In genomic region chr6:21003780-21004541, GRCh38 we compare ENCODE assay signal across 8 cellular contexts.
DNase-seq lines count a peak whose midpoint lies in the region; ATAC-seq and FAIRE-seq lines count a peak whose summit lies in the region.

No MANE protein-coding gene starts in this region.

- POLR2A ChIA-PET in CD8-positive, alpha-beta memory T cell (lab: Charles Lee): no interaction called here

- H3K9me3 ChIP-seq in CD8-positive, alpha-beta memory T cell (ENCODE audit: low read length): no peaks in the 10 kb centered on the region

- H3K36me3 Mint-ChIP-seq in activated naive CD4-positive, alpha-beta T cell treated with anti-CD3 and anti-CD28 coated beads, Interleukin-2, amount 50 U/mL, for 72 hours: peaks cover 16 to 28% of the 10 kb centered on the region in 2 donors
- peaks cover 28 to 57% (median 54%) of the 10 kb centered on the region in 3 donors for H3K36me3 Mint-ChIP-seq in CD8-positive, alpha-beta memory T cell
- peaks cover 49% of the 10 kb centered on the region for H3K36me3 Mint-ChIP-seq in activated naive CD4-positive, alpha-beta T cell treated with anti-CD3 and anti-CD28 coated beads for 36 hours (ENCODE audit: low read depth)
- peaks cover 16 to 21% of the 10 kb centered on the region in 2 donors for H3K36me3 Mint-ChIP-seq in activated T-cell treated with anti-CD3 and anti-CD28 coated beads, Interleukin-2, amount 50 U/mL, for 72 hours (ENCODE audit: insufficient read depth in 2 of 2)

- DNase-seq in ELR (ENCODE audit: low read depth): peak; percentile 82
- DNase-seq in HTR-8/SVneo (ENCODE audit: insufficient read length, low spot score): peak; percentile 30
- DNase-seq in dermis blood vessel endothelial cell: peak; percentile 80
- DNase-seq in activated naive CD4-positive, alpha-beta T cell treated with anti-CD3 and anti-CD28 coated beads, Interleukin-2, amount 50 U/mL, for 72 hours (ENCODE audit: low spot score in 2 of 2): no peak
- no peak for DNase-seq in CD8-positive, alpha-beta memory T cell
- no peak for DNase-seq in activated naive CD4-positive, alpha-beta T cell treated with anti-CD3 and anti-CD28 coated beads for 36 hours
- DNase-seq in activated T-cell treated with anti-CD3 and anti-CD28 coated beads, Interleukin-2, amount 50 U/mL, for 72 hours: no peak

- peaks cover 0 to 12% of the 10 kb centered on the region in 2 donors for H3K9me3 Mint-ChIP-seq in activated naive CD4-positive, alpha-beta T cell treated with anti-CD3 and anti-CD28 coated beads, Interleukin-2, amount 50 U/mL, for 72 hours
- no peaks in the 10 kb centered on the region for H3K9me3 Mint-ChIP-seq in CD8-positive, alpha-beta memory T cell
- peaks cover 5% of the 10 kb centered on the region for H3K9me3 Mint-ChIP-seq in activated naive CD4-positive, alpha-beta T cell treated with anti-CD3 and anti-CD28 coated beads for 36 hours
- H3K9me3 Mint-ChIP-seq in activated T-cell treated with anti-CD3 and anti-CD28 coated beads, Interleukin-2, amount 50 U/mL, for 72 hours: peaks cover 2 to 7% of the 10 kb centered on the region in 2 donors

- peak; percentile 83 for ATAC-seq in GM21717 (IDR thresholded peaks at IDR 0.05; ENCODE audit: unreplicated experiment)
- no peak for ATAC-seq in activated naive CD4-positive, alpha-beta T cell treated with anti-CD3 and anti-CD28 coated beads, Interleukin-2, amount 50 U/mL, for 72 hours
- ATAC-seq in activated T-cell treated with anti-CD3 and anti-CD28 coated beads, Interleukin-2, amount 50 U/mL, for 72 hours (replicated peaks in 1 of 2): no peak

- H3K4me3 ChIP-seq in CD8-positive, alpha-beta memory T cell (ENCODE audit: low read length): no peak overlapping the region

- H3K27me3 Mint-ChIP-seq in CD8-positive, alpha-beta memory T cell: no peaks in the 10 kb centered on the region
- H3K27me3 Mint-ChIP-seq in activated naive CD4-positive, alpha-beta T cell treated with anti-CD3 and anti-CD28 coated beads for 36 hours (ENCODE audit: low read depth): no peaks in the 10 kb centered on the region
- no peaks in the 10 kb centered on the region for H3K27me3 Mint-ChIP-seq in activated T-cell treated with anti-CD3 and anti-CD28 coated beads, Interleukin-2, amount 50 U/mL, for 72 hours (ENCODE audit: low read depth)

- no peak overlapping the region for H3K27ac ChIP-seq in CD8-positive, alpha-beta memory T cell (ENCODE audit: low read depth, low read length)

- H3K4me1 Mint-ChIP-seq in CD8-positive, alpha-beta memory T cell: no peaks in the 10 kb centered on the region
- no peaks in the 10 kb centered on the region for H3K4me1 Mint-ChIP-seq in activated naive CD4-positive, alpha-beta T cell treated with anti-CD3 and anti-CD28 coated beads for 36 hours (ENCODE audit: low read depth)
- peaks cover 8% of the 10 kb centered on the region for H3K4me1 Mint-ChIP-seq in activated T-cell treated with anti-CD3 and anti-CD28 coated beads, Interleukin-2, amount 50 U/mL, for 72 hours (ENCODE audit: low read depth)

- CTCF ChIA-PET in CD8-positive, alpha-beta memory T cell (lab: Charles Lee): no interaction called here
- CTCF ChIA-PET in activated naive CD4-positive, alpha-beta T cell treated with anti-CD3 and anti-CD28 coated beads for 36 hours (lab: Charles Lee): no interaction called here

- no peaks in the 10 kb centered on the region for H3K4me1 ChIP-seq in CD8-positive, alpha-beta memory T cell (ENCODE audit: insufficient read depth, low read length)

- H3K27ac Mint-ChIP-seq in activated naive CD4-positive, alpha-beta T cell treated with anti-CD3 and anti-CD28 coated beads, Interleukin-2, amount 50 U/mL, for 72 hours: no peak overlapping the region
- no peak overlapping the region for H3K27ac Mint-ChIP-seq in CD8-positive, alpha-beta memory T cell
- H3K27ac Mint-ChIP-seq in activated naive CD4-positive, alpha-beta T cell treated with anti-CD3 and anti-CD28 coated beads for 36 hours: no peak overlapping the region
- H3K27ac Mint-ChIP-seq in activated T-cell treated with anti-CD3 and anti-CD28 coated beads, Interleukin-2, amount 50 U/mL, for 72 hours: no peak overlapping the region

- H3K27me3 ChIP-seq in CD8-positive, alpha-beta memory T cell (ENCODE audit: insufficient read depth, low read length, poor library complexity, severe bottlenecking): no peaks in the 10 kb centered on the region

- H3K36me3 ChIP-seq in CD8-positive, alpha-beta memory T cell (ENCODE audit: insufficient read depth, low read length): no peaks in the 10 kb centered on the region

- no peak overlapping the region for H3K4me3 Mint-ChIP-seq in CD8-positive, alpha-beta memory T cell
- H3K4me3 Mint-ChIP-seq in activated naive CD4-positive, alpha-beta T cell treated with anti-CD3 and anti-CD28 coated beads for 36 hours: no peak overlapping the region
- H3K4me3 Mint-ChIP-seq in activated T-cell treated with anti-CD3 and anti-CD28 coated beads, Interleukin-2, amount 50 U/mL, for 72 hours: no peak overlapping the region

- intact Hi-C loops in activated naive CD4-positive, alpha-beta T cell treated with anti-CD3 and anti-CD28 coated beads for 36 hours (cut with micrococcal nuclease): no loop called here

- no peak for FAIRE-seq in HTR-8/SVneo (lab: Jason Lieb, UNC)

Comparison
In these comparisons a context has a peak if more than half of its experiments do, and no peak if none do; other contexts are left out.
1. DNase-seq: peak in ELR (single experiment), HTR-8/SVneo (single experiment) and dermis blood vessel endothelial cell (single experiment); none in activated naive CD4-positive, alpha-beta T cell treated with anti-CD3 and anti-CD28 coated beads, Interleukin-2, amount 50 U/mL, for 72 hours (0 of 2), CD8-positive, alpha-beta memory T cell (0 of 5), activated naive CD4-positive, alpha-beta T cell treated with anti-CD3 and anti-CD28 coated beads for 36 hours (single experiment) and activated T-cell treated with anti-CD3 and anti-CD28 coated beads, Interleukin-2, amount 50 U/mL, for 72 hours (0 of 2).